In genomic region chr5:131617140-131617822, GRCh38 we compare ENCODE assay signal across 18 cellular contexts. TPM values are rescaled to one million over a fixed set of nuclear protein-coding genes. Genes with fewer than 3 reads are reported as not detected.
DNase-seq lines count a peak whose midpoint lies in the region; ATAC-seq, FAIRE-seq and TF ChIP-seq lines count a peak whose summit lies in the region.
"Had no signal": no experiment of that assay in that cellular context is flagged by ENCODE, and none has a peak within 500 bp of the region (broad histone marks: within the 10 kb centered on the region; RNA-seq: fewer than 3 reads in every experiment).

No MANE protein-coding gene starts in this region.

- H3K4me1 Mint-ChIP-seq in CD4-positive, alpha-beta T cell (ENCODE audit: low read depth), result peaks cover 84% of the 10 kb centered on the region
- H3K4me1 Mint-ChIP-seq in naive thymus-derived CD4-positive, alpha-beta T cell, result peaks cover 39 to 93% (median 80%) of the 10 kb centered on the region in 7 donors

- H3K9ac ChIP-seq in HCT116 (ENCODE audit: low read length) (no peak overlapping the region), K562 (ENCODE audit: insufficient read depth in 1 of 2, low read depth in 2 of 2, low read length in 2 of 2) (no peak overlapping the region)

- no peak for TF ChIP-seq EP300 in K562 (IDR thresholded peaks at IDR 0.05; ENCODE audit: low read length)

- no peaks in the 10 kb centered on the region for H3K27me3 ChIP-seq in CD4-positive, alpha-beta T cell (ENCODE audit: control insufficient read depth, insufficient read depth, low read length)
- H3K27me3 ChIP-seq in HCT116 (ENCODE audit: insufficient read depth, low read length), result no peaks in the 10 kb centered on the region
- no peaks in the 10 kb centered on the region for H3K27me3 ChIP-seq in K562 (ENCODE audit: control insufficient read depth in 2 of 2, insufficient read depth in 2 of 2, low read length in 2 of 2)
- H3K27me3 ChIP-seq in naive thymus-derived CD4-positive, alpha-beta T cell (ENCODE audit: control insufficient read depth in 2 of 2, insufficient read depth in 2 of 2, low read length in 2 of 2), result no peaks in the 10 kb centered on the region
- no peaks in the 10 kb centered on the region for H3K27me3 ChIP-seq in brain microvascular endothelial cell (replicated peaks)
- no peaks in the 10 kb centered on the region for H3K27me3 ChIP-seq in esophagus squamous epithelium
- H3K27me3 ChIP-seq: SJCRH30 had no signal

- H3K4me2 ChIP-seq in HCT116 (ENCODE audit: low read length) (0 out of 2 replicates have a peak overlapping the region, but pooled peaks have one; percentile 7), K562 (ENCODE audit: insufficient read depth, low read length) (no peak overlapping the region)

- H3K27me3 Mint-ChIP-seq in CD4-positive, alpha-beta T cell, result no peaks in the 10 kb centered on the region
- no peaks in the 10 kb centered on the region for H3K27me3 Mint-ChIP-seq in naive thymus-derived CD4-positive, alpha-beta T cell

- H3K9me3 ChIP-seq in CD4-positive, alpha-beta T cell (ENCODE audit: control insufficient read depth, low read length), result no peaks in the 10 kb centered on the region
- no peaks in the 10 kb centered on the region for H3K9me3 ChIP-seq in HCT116 (ENCODE audit: control insufficient read depth in 1 of 2, insufficient read depth in 1 of 2, low read depth in 1 of 2, low read length in 2 of 2)
- H3K9me3 ChIP-seq in K562 (replicated peaks; ENCODE audit: control insufficient read depth, insufficient read depth, low read depth, low read length), result no peaks in the 10 kb centered on the region
- H3K9me3 ChIP-seq in naive thymus-derived CD4-positive, alpha-beta T cell (ENCODE audit: control insufficient read depth in 2 of 3, low read length in 3 of 3), result no peaks in the 10 kb centered on the region
- no peaks in the 10 kb centered on the region for H3K9me3 ChIP-seq in esophagus squamous epithelium
- H3K9me3 ChIP-seq: SJCRH30 had no signal

- peaks cover 100% of the 10 kb centered on the region for H3K79me2 ChIP-seq in HCT116 (ENCODE audit: insufficient read depth, low read length)
- peaks cover 99% of the 10 kb centered on the region for H3K79me2 ChIP-seq in K562 (ENCODE audit: control insufficient read depth, insufficient read depth, low read length)

- intact Hi-C loops in CD4-positive, alpha-beta T cell (cut with DNase I, micrococcal nuclease), result no loop called here
- intact Hi-C loops in HCT116 (cut with micrococcal nuclease) (no loop called here), K562 (cut with micrococcal nuclease) (no loop called here), esophagus squamous epithelium (cut with DNase I) (no loop called here)
- intact Hi-C loops in naive thymus-derived CD4-positive, alpha-beta T cell (cut with micrococcal nuclease), result no loop called here

- TF ChIP-seq RAD21 in HCT116 (IDR thresholded peaks at IDR 0.05; ENCODE audit: low read depth) (no peak), K562 (CRISPR knock-in tag; conservative IDR thresholded peaks at IDR 0.05 in 1 of 2, IDR thresholded peaks at IDR 0.05 in 1 of 2) (no peak)

- H3K36me3 ChIP-seq in HCT116 (ENCODE audit: control insufficient read depth in 1 of 2, insufficient read depth in 2 of 2, low read length in 2 of 2) (no peaks in the 10 kb centered on the region), K562 (ENCODE audit: control insufficient read depth, insufficient read depth, low read length) (peaks cover 7% of the 10 kb centered on the region), brain microvascular endothelial cell (replicated peaks) (no peaks in the 10 kb centered on the region), esophagus squamous epithelium (no peaks in the 10 kb centered on the region)
- H3K36me3 ChIP-seq in naive thymus-derived CD4-positive, alpha-beta T cell (ENCODE audit: control insufficient read depth in 2 of 3, insufficient read depth in 3 of 3, low read length in 3 of 3), result no peaks in the 10 kb centered on the region
- H3K36me3 ChIP-seq: SJCRH30 had no signal

- TF ChIP-seq CTCF in CD4-positive, alpha-beta T cell (IDR thresholded peaks at IDR 0.05), result no peak
- no peak for TF ChIP-seq CTCF in HCT116 (IDR thresholded peaks at IDR 0.05 in 2 of 3, conservative IDR thresholded peaks at IDR 0.05 in 1 of 3; ENCODE audit: borderline replicate concordance in 1 of 3, insufficient read depth in 1 of 3, low read depth in 2 of 3, low read length in 2 of 3)
- no peak for TF ChIP-seq CTCF in K562 (IDR thresholded peaks at IDR 0.05 in 2 of 3, conservative IDR thresholded peaks at IDR 0.05 in 1 of 3; ENCODE audit: insufficient read depth in 2 of 3, low read depth in 1 of 3, low read length in 3 of 3)
- TF ChIP-seq CTCF in brain microvascular endothelial cell (IDR thresholded peaks at IDR 0.05; ENCODE audit: low read depth, low read length, missing control alignments), result no peak
- TF ChIP-seq CTCF in esophagus squamous epithelium (IDR thresholded peaks at IDR 0.05), result no peak

- no peaks in the 10 kb centered on the region for H3K9me3 Mint-ChIP-seq in CD4-positive, alpha-beta T cell
- peaks cover 0 to 10% (median 0%) of the 10 kb centered on the region in 11 donors for H3K9me3 Mint-ChIP-seq in naive thymus-derived CD4-positive, alpha-beta T cell

- no peak overlapping the region for H3K4me3 Mint-ChIP-seq in CD4-positive, alpha-beta T cell
- peak overlapping the region in 6 of 10 donors; percentile 3 to 25 (median 16) for H3K4me3 Mint-ChIP-seq in naive thymus-derived CD4-positive, alpha-beta T cell

- no peaks in the 10 kb centered on the region for H3K9me2 ChIP-seq in HCT116 (ENCODE audit: insufficient read depth)

- H2AFZ ChIP-seq in HCT116 (ENCODE audit: low read depth, low read length, poor library complexity, severe bottlenecking) (no peak overlapping the region), K562 (ENCODE audit: low read depth, low read length) (no peak overlapping the region)

- no TSS peak for BruUV-seq in HCT116 (replicated peaks; lab: Mats Ljungman, UMichigan)
- BruUV-seq in K562 (replicated peaks; lab: Mats Ljungman, UMichigan), result no TSS peak

- in situ Hi-C loops in K562 (cut with MboI) (no loop called here), brain microvascular endothelial cell (cut with HindIII; ENCODE audit: low pct_ligation_motif_present, low sequenced_read_pairs) (no loop called here)

- ATAC-seq in CD4-positive, alpha-beta T cell (ENCODE audit: poor library complexity), result no peak
- ATAC-seq in HCT116, result no peak
- ATAC-seq in K562, result peak; percentile 33
- ATAC-seq in naive thymus-derived CD4-positive, alpha-beta T cell, result no peak
- ATAC-seq in HG03354 (IDR thresholded peaks at IDR 0.05; ENCODE audit: poor library complexity, severe bottlenecking, unreplicated experiment), result no peak
- ATAC-seq: Panc1 had no signal

- TF ChIP-seq POLR2A in HCT116 (IDR thresholded peaks at IDR 0.05; ENCODE audit: borderline replicate concordance, extremely low read depth, insufficient read depth, insufficient read length) (no peak), K562 (conservative IDR thresholded peaks at IDR 0.05) (no peak), esophagus squamous epithelium (IDR thresholded peaks at IDR 0.05) (no peak)

- H3K4me3 ChIP-seq in HCT116 (replicated peaks in 1 of 2; ENCODE audit: low read depth in 1 of 2, low read length in 2 of 2) (no peak overlapping the region), K562 (no peak overlapping the region), brain microvascular endothelial cell (ENCODE audit: low read depth, low read length) (no peak overlapping the region), esophagus squamous epithelium (no peak overlapping the region)
- no peak overlapping the region for H3K4me3 ChIP-seq in naive thymus-derived CD4-positive, alpha-beta T cell (ENCODE audit: low read length)
- H3K4me3 ChIP-seq: SJCRH30 had no signal

- no peak overlapping the region for H3K27ac ChIP-seq in CD4-positive, alpha-beta T cell (ENCODE audit: low read depth, low read length)
- no peak overlapping the region for H3K27ac ChIP-seq in HCT116 (ENCODE audit: low read depth, low read length)
- peak overlapping the region; percentile 4; the same call in 1 of the 3 replicates for H3K27ac ChIP-seq in K562 (ENCODE audit: extremely low read depth, low read depth, low read length)
- H3K27ac ChIP-seq in naive thymus-derived CD4-positive, alpha-beta T cell (ENCODE audit: low read depth, low read length), result no peak overlapping the region
- H3K27ac ChIP-seq in brain microvascular endothelial cell, result no peak overlapping the region
- H3K27ac ChIP-seq in esophagus squamous epithelium, result no peak overlapping the region
- H3K27ac ChIP-seq: SJCRH30 had no signal

- FAIRE-seq in K562 (lab: Jason Lieb, UNC), result no peak
- FAIRE-seq: H54 had no signal

- RAD21 ChIA-PET in HCT116 (lab: Charles Lee; ENCODE audit: low non-redundant PET in 1 of 2, low total read pairs in 2 of 2, uncharacterized antibody in 2 of 2, unreplicated experiment in 2 of 2), result no interaction called here

- peaks cover 13% of the 10 kb centered on the region; the same call in 1 of the 2 replicates for H4K20me1 ChIP-seq in HCT116 (ENCODE audit: insufficient read depth)
- H4K20me1 ChIP-seq in K562 (replicated peaks; ENCODE audit: control insufficient read depth, insufficient read depth, low read length), result no peaks in the 10 kb centered on the region

- CTCF ChIA-PET in CD4-positive, alpha-beta T cell (lab: Charles Lee), result no interaction called here
- CTCF ChIA-PET in HCT116 (lab: Charles Lee), result interaction anchor here (0.7 kb wide), 1 partner anchor 23 kb away, joined by 3 read pairs; no protein-coding TSS in a partner anchor
- CTCF ChIA-PET in K562 (lab: Yijun Ruan, JAX; ENCODE audit: low intra/inter-chr PET ratio), result no interaction called here
- CTCF ChIA-PET in naive thymus-derived CD4-positive, alpha-beta T cell (lab: Charles Lee), result no interaction called here

- H3K4me1 ChIP-seq in HCT116 (ENCODE audit: control insufficient read depth in 1 of 2, insufficient read depth in 2 of 2, low read length in 2 of 2), result peaks cover 0 to 11% of the 10 kb centered on the region in 2 experiments; a peak in 2 of 4 replicates
- H3K4me1 ChIP-seq in K562 (replicated peaks in 1 of 2; ENCODE audit: control insufficient read depth in 2 of 2, insufficient read depth in 2 of 2, low read length in 2 of 2), result peaks cover 9 to 10% of the 10 kb centered on the region in 2 experiments; a peak in 3 of 5 replicates
- peaks cover 0 to 10% of the 10 kb centered on the region in 2 donors for H3K4me1 ChIP-seq in naive thymus-derived CD4-positive, alpha-beta T cell (ENCODE audit: control insufficient read depth in 2 of 2, insufficient read depth in 2 of 2, low read length in 2 of 2)
- peaks cover 0 to 9% (median 0%) of the 10 kb centered on the region in 3 donors for H3K4me1 ChIP-seq in esophagus squamous epithelium

- peaks cover 50% of the 10 kb centered on the region for H3K36me3 Mint-ChIP-seq in CD4-positive, alpha-beta T cell (ENCODE audit: low read depth)
- H3K36me3 Mint-ChIP-seq in naive thymus-derived CD4-positive, alpha-beta T cell, result peaks cover 9 to 33% (median 28%) of the 10 kb centered on the region in 5 donors

- peak overlapping the region; percentile 41 for H3K27ac Mint-ChIP-seq in CD4-positive, alpha-beta T cell
- H3K27ac Mint-ChIP-seq in naive thymus-derived CD4-positive, alpha-beta T cell, result peak overlapping the region in 6 of 9 donors; percentile 6 to 85 (median 42)

- no peak for DNase-seq in CD4-positive, alpha-beta T cell
- DNase-seq in HCT116 (ENCODE audit: low read depth, low spot score) (no peak), K562 (ENCODE audit: extremely low read depth in 1 of 4, low spot score in 3 of 4) (no peak), brain microvascular endothelial cell (no peak), esophagus squamous epithelium (lab: John Stamatoyannopoulos, UW) (no peak), NCI-H345 (lab: John Stamatoyannopoulos, UW) (no peak)
- DNase-seq in naive thymus-derived CD4-positive, alpha-beta T cell, result no peak
- DNase-seq: ACHN, C1 segment of cervical spinal cord, DMS79 treated with DMSO at 0.1 percent for 48 hours, KBM-7, NCI-H1105, NCI-H2107, NCI-H524 treated with DMSO at 0.1 percent for 48 hours, SJCRH30 had no signal

- WGBS in K562 (ENCODE audit: insufficient coverage, low coverage, missing lambda C conversion rate), result 19% methylated on average over 11 of the region's 11 CpGs
- 76 to 79% methylated on average over 10 to 11 of the region's 11 CpGs for WGBS in esophagus squamous epithelium, 2 donors

- POLR2A ChIA-PET in CD4-positive, alpha-beta T cell (lab: Charles Lee), result no interaction called here
- POLR2A ChIA-PET in HCT116 (lab: Charles Lee) (no interaction called here), K562 (lab: Yijun Ruan, JAX) (interaction anchor here (0.7 kb wide), 1 partner anchor 13 kb away, joined by 3 read pairs; no protein-coding TSS in a partner anchor)
- POLR2A ChIA-PET in naive thymus-derived CD4-positive, alpha-beta T cell (lab: Charles Lee), result no interaction called here

- peaks cover 2% of the 10 kb centered on the region for H3K9me1 ChIP-seq in K562 (ENCODE audit: control insufficient read depth, insufficient read depth, low read length)

RNA-seq across cellular contexts. Expression of gene RAPGEF6, which starts 17.7 kb away (rescaled TPM):
- total RNA-seq in CD4-positive, alpha-beta T cell, result 10 to 100 TPM; 83.3 to 91.4 TPM
- total RNA-seq in HCT116 (2021; ENCODE audit: unreplicated experiment) (18.4 TPM), K562 (2014; rRNA removed) (12.7 and 13.7 TPM in 2 replicates), K562 (2014; rRNA removed; fragmentation: Illumina TruSeq; extraction: Trizol) (23.4 and 24.9 TPM in 2 replicates), K562 (2015; rRNA removed; fragmentation: Illumina TruSeq; extraction: Trizol) (18.5 and 20.5 TPM in 2 replicates), K562 (2021) (16.8 and 17.7 TPM in 2 replicates), esophagus squamous epithelium (10 to 100 TPM; 10.2 to 26.5 (median 13.7) TPM)
- polyA plus RNA-seq in HCT116 (2012), result 3.3 and 4.2 TPM in 2 replicates
- total RNA-seq in K562 (2011; cell fraction: chromatin; rRNA removed; ENCODE audit: low replicate concordance), result 73.3 and 301 TPM in 2 replicates
- 30.5 and 43.6 TPM in 2 replicates for total RNA-seq in K562 (2011; cell fraction: nucleolus; rRNA removed)
- total RNA-seq in K562 (2011; cell fraction: nucleoplasm; rRNA removed), result 73.5 and 111 TPM in 2 replicates
- polyA plus RNA-seq in K562 (2011; rRNA removed) (13.9 and 17.1 TPM in 2 replicates), K562 (2014; fragmentation: Illumina TruSeq; extraction: Trizol) (9.9 and 10.9 TPM in 2 replicates), K562 (2014; fragmentation: Nextera tagmentation; extraction: Ambion mirVana) (1 to 10 TPM; 2.7 to 3.6 TPM), K562 (2014; rRNA removed) (7.7 and 12.5 TPM in 2 replicates)
- 6.1 and 7.1 TPM in 2 replicates for polyA plus RNA-seq in K562 (2011; cell fraction: cytosol; rRNA removed)
- 20.9 and 22.2 TPM in 2 replicates for polyA plus RNA-seq in K562 (2011; cell fraction: nucleus; rRNA removed)
- polyA plus RNA-seq in K562 (2012), result 6.6 and 7.2 TPM in 2 replicates
- 163 and 185 TPM in 2 replicates for polyA minus RNA-seq in K562 (2011; rRNA and poly(A)+ RNA removed)
- polyA minus RNA-seq in K562 (2011; cell fraction: cytosol; rRNA and poly(A)+ RNA removed), result 19.0 and 22.0 TPM in 2 replicates
- 56.8 and 88.0 TPM in 2 replicates for polyA minus RNA-seq in K562 (2011; cell fraction: nucleus; rRNA and poly(A)+ RNA removed)
- total RNA-seq in naive thymus-derived CD4-positive, alpha-beta T cell, result 100 to 1,000 TPM in 3 of 5 experiments, 10 to 100 TPM in 2; 50.9 to 186 (median 114) TPM
- polyA plus RNA-seq in naive thymus-derived CD4-positive, alpha-beta T cell, result 10 to 100 TPM; 36.7 to 49.6 TPM
